Comparison of ENCODE assay signal across 8 cellular contexts in genomic region chr10:45580781-45581496, GRCh38.
A peak's percentile ranks its signal among the peaks of the same experiment; 100 is the strongest.
DNase-seq lines count a peak whose midpoint lies in the region; ATAC-seq and TF ChIP-seq lines count a peak whose summit lies in the region.

No MANE protein-coding gene starts in this region.

- peak overlapping the region; percentile 58 for H3K27ac ChIP-seq in DND-41 (ENCODE audit: low read length)

- DNase-seq in DND-41, result no peak
- DNase-seq in NAMALWA (ENCODE audit: low spot score), result peak; percentile 60
- no peak for DNase-seq in DMS114 treated with DMSO at 0.1 percent for 48 hours (lab: John Stamatoyannopoulos, UW; ENCODE audit: unreplicated experiment)
- DNase-seq in hepatic stellate cell (ENCODE audit: low spot score), result no peak
- no peak for DNase-seq in cortex of kidney (lab: John Stamatoyannopoulos, UW)
- DNase-seq in NCI-H1417 treated with DMSO at 0.1 percent for 48 hours (lab: John Stamatoyannopoulos, UW), result no peak

- no peaks in the 10 kb centered on the region; the same call in 1 of the 2 replicates for H4K20me1 ChIP-seq in DND-41 (ENCODE audit: insufficient read depth, low read length)

- no peaks in the 10 kb centered on the region for H3K36me3 ChIP-seq in DND-41 (ENCODE audit: insufficient read depth, low read length)

- H3K9ac ChIP-seq in DND-41 (ENCODE audit: low read depth, low read length), result peak overlapping the region; percentile 26

- H3K4me1 ChIP-seq in DND-41 (ENCODE audit: insufficient read depth, low read length), result peaks cover 22% of the 10 kb centered on the region

- H3K4me3 ChIP-seq in DND-41 (ENCODE audit: low read depth in 1 of 2, low read length in 2 of 2), result peak overlapping the region; percentile 14 to 47; a peak in 3 of 4 replicates

- ATAC-seq in DND-41 (ENCODE audit: insufficient read depth, low read depth) (peak; percentile 70), GM21515 (IDR thresholded peaks at IDR 0.05; ENCODE audit: unreplicated experiment) (peak; percentile 54), esophagus mucosa (peak; percentile 17)

- no peaks in the 10 kb centered on the region for H3K9me3 ChIP-seq in DND-41 (ENCODE audit: insufficient read depth, low read length, severe bottlenecking)

- no peaks in the 10 kb centered on the region for H3K27me3 ChIP-seq in DND-41 (ENCODE audit: insufficient read depth, low read length, poor library complexity)

- peaks cover 17% of the 10 kb centered on the region for H3K79me2 ChIP-seq in DND-41 (ENCODE audit: insufficient read depth, low read length)

- H3K4me2 ChIP-seq in DND-41 (ENCODE audit: insufficient read depth, low read length), result peak overlapping the region; percentile 67

- H2AFZ ChIP-seq in DND-41 (ENCODE audit: low read depth, low read length), result peak overlapping the region; percentile 60; the same call in 1 of the 2 replicates

- no peak for TF ChIP-seq CTCF in DND-41 (IDR thresholded peaks at IDR 0.05; ENCODE audit: borderline replicate concordance, extremely low read depth, low read length, poor library complexity, severe bottlenecking)

Comparison
In these comparisons a context has a peak if more than half of its experiments do, and no peak if none do; other contexts are left out.
1. ATAC-seq: peak in every context shown above with its lines; median percentile 70 in DND-41; 54 in GM21515; 17 in esophagus mucosa.